In genomic region chr11:64123679-64124078, GRCh38 we compare ENCODE assay signal across 23 cellular contexts.
"Had no signal": no experiment of that assay in that cellular context is flagged by ENCODE, and none has a peak within 500 bp of the region (broad histone marks: within the 10 kb centered on the region; RNA-seq: fewer than 3 reads in every experiment).

No MANE protein-coding gene starts in this region.

- FAIRE-seq: endometrium, pancreas, small intestine had no signal

- DNase-seq: cortex of kidney; effector memory CD8-positive, alpha-beta T cell; erythroblast; esophagus squamous epithelium; foreskin melanocyte; immature natural killer cell; kidney glomerular epithelial cell; left colon; mucosa of descending colon; naive B cell; small intestine; stimulated activated CD4-positive, alpha-beta T cell treated with anti-CD3 and anti-CD28 coated beads, Interleukin-15, amount 100 ng/mL, for 24 hours; stimulated activated CD4-positive, alpha-beta T cell treated with anti-CD3 and anti-CD28 coated beads, Interleukin-2, amount 100 ng/mL, for 48 hours; stimulated activated naive CD4-positive, alpha-beta T cell; stimulated activated naive CD8-positive, alpha-beta T cell treated with anti-CD3 and anti-CD28 coated beads, Interleukin-15, amount 100 ng/mL, for 72 hours had no signal

- H3K9me3 ChIP-seq: esophagus squamous epithelium, mucosa of descending colon, neutrophil, pancreas, right lobe of liver, suprapubic skin, vagina had no signal

- ATAC-seq: effector memory CD8-positive, alpha-beta T cell; left colon; mucosa of descending colon; natural killer cell treated with Interleukin-12 subunit alpha and Interleukin-12 subunit beta and Interleukin-15 and Interleukin-18, amount 100 ng/mL, for 72 hours; stimulated activated naive CD8-positive, alpha-beta T cell treated with anti-CD3 and anti-CD28 coated beads, Interleukin-15, amount 100 ng/mL, for 72 hours had no signal

- H3K36me3 ChIP-seq: esophagus squamous epithelium, neutrophil, pancreas, right lobe of liver, suprapubic skin, vagina had no signal

- H3K27me3 ChIP-seq: esophagus squamous epithelium, pancreas, right lobe of liver, suprapubic skin, vagina had no signal

- H3K4me3 ChIP-seq: esophagus squamous epithelium, lung, mucosa of descending colon, pancreas, right lobe of liver, suprapubic skin, vagina had no signal

- H3K27ac ChIP-seq: esophagus squamous epithelium, neutrophil, right lobe of liver, suprapubic skin, vagina had no signal
